Comparison of ENCODE assay signal across 22 cellular contexts in the genomic region with DNA sequence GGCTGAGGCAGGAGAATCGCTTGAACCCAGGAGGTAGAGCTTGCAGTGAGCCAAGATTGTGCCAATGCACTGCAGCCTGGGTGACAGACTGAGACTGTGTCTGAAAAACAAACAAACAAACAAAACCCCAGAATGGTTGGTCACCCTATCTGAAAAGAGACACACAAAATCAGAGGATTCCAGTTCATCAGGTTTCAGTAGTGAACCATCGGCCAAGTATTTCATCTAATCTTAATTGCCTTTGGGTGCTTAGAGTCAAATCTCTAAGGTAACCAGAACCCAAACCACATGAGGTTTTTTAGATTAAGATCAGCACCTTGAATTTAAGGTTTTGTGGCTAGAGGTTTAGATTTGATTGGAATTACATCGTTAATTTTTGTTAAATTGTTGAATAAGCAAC. TPM values are rescaled to one million over a fixed set of nuclear protein-coding genes. Genes with fewer than 3 reads are reported as not detected.
A peak's percentile ranks its signal among the peaks of the same experiment; 100 is the strongest.
DNase-seq lines count a peak whose midpoint lies in the region; ATAC-seq and TF ChIP-seq lines count a peak whose summit lies in the region.
"Had no signal": no experiment of that assay in that cellular context is flagged by ENCODE, and none has a peak within 500 bp of the region (broad histone marks: within the 10 kb centered on the region; RNA-seq: fewer than 3 reads in every experiment).

No MANE protein-coding gene starts in this region.

- H3K18ac ChIP-seq in H9 (ENCODE audit: insufficient read length, low read depth, low read length): no peak overlapping the region

- TF ChIP-seq CTCF in H9 (conservative IDR thresholded peaks at IDR 0.05): no peak
- TF ChIP-seq CTCF in WTC11 (IDR thresholded peaks at IDR 0.05): no peak

- H3K9ac ChIP-seq in H9 (ENCODE audit: extremely low read depth, insufficient read length, low read length): no peak overlapping the region
- H3K9ac ChIP-seq in iPS-18a (ENCODE audit: low read length): peak overlapping the region; percentile 9

- H3K27me3 ChIP-seq in H9 (ENCODE audit: insufficient read depth, low read length) (no peaks in the 10 kb centered on the region), iPS-18a (ENCODE audit: control insufficient read depth, insufficient read depth, low read length) (no peaks in the 10 kb centered on the region)
- H3K27me3 ChIP-seq: brain microvascular endothelial cell, left lung, upper lobe of right lung had no signal

- no peak overlapping the region for H3T11ph ChIP-seq in H9 (ENCODE audit: low read length)

- H2AK5ac ChIP-seq in H9 (ENCODE audit: insufficient read length, low read length): no peak overlapping the region

- H4K91ac ChIP-seq in H9 (ENCODE audit: insufficient read length, low read depth, low read length): no peak overlapping the region

- no peak overlapping the region for H3K4me3 ChIP-seq in iPS-18a (ENCODE audit: low read length)
- H3K4me3 ChIP-seq: left lung, psoas muscle, skin epidermis, upper lobe of right lung had no signal

- no peaks in the 10 kb centered on the region for H4K20me1 ChIP-seq in H9 (ENCODE audit: control insufficient read depth, insufficient read depth, insufficient read length)

- H3K79me2 ChIP-seq in H9 (ENCODE audit: insufficient read depth, low read length): peaks cover 38% of the 10 kb centered on the region

- H3K9me3 ChIP-seq in H9 (ENCODE audit: control insufficient read depth, low read depth, low read length): no peaks in the 10 kb centered on the region
- no peaks in the 10 kb centered on the region for H3K9me3 ChIP-seq in iPS-18a (ENCODE audit: control insufficient read depth, low read depth, low read length)
- H3K9me3 ChIP-seq: left lung, psoas muscle, upper lobe of right lung had no signal

- H3K56ac ChIP-seq in H9 (ENCODE audit: insufficient read length, low read depth, low read length): no peak overlapping the region

- H3K9me3 Mint-ChIP-seq in H9: no peaks in the 10 kb centered on the region
- H3K9me3 Mint-ChIP-seq in WTC11: no peaks in the 10 kb centered on the region
- H3K9me3 Mint-ChIP-seq: activated naive CD8-positive, alpha-beta T cell treated with anti-CD3 and anti-CD28 coated beads for 36 hours; dendritic cell treated with granulocyte-macrophage colony-stimulating factor and Interleukin-4, amounts not matched to agents 40 ng/mL and 50 ng/mL, for 4 days had no signal

- no peak overlapping the region for H3K4ac ChIP-seq in H9 (ENCODE audit: low read depth, low read length)

- H3K4me3 Mint-ChIP-seq in H9 (no peak overlapping the region), WTC11 (no peak overlapping the region)
- H3K4me3 Mint-ChIP-seq: activated naive CD8-positive, alpha-beta T cell treated with anti-CD3 and anti-CD28 coated beads for 36 hours; B cell; dendritic cell treated with granulocyte-macrophage colony-stimulating factor and Interleukin-4, amounts not matched to agents 40 ng/mL and 50 ng/mL, for 4 days had no signal

- H3K36me3 Mint-ChIP-seq in H9 (ENCODE audit: insufficient read depth in 1 of 3, low read depth in 3 of 3) (peaks cover 27 to 31% (median 31%) of the 10 kb centered on the region in 3 experiments), WTC11 (peaks cover 34% of the 10 kb centered on the region)

- peaks cover 16% of the 10 kb centered on the region for H3K36me3 ChIP-seq in iPS-18a (ENCODE audit: control insufficient read depth, low read depth, low read length)

- H4K5ac ChIP-seq in H9 (ENCODE audit: insufficient read length, low read depth, low read length): no peak overlapping the region

- WGBS in H9 (ENCODE audit: extremely low coverage, insufficient read length, low lambda C conversion rate): no CpG with 5 or more reads among the region's 3 CpGs

- no peak overlapping the region for H2AFZ ChIP-seq in H9 (ENCODE audit: low read length)

- POLR2A ChIA-PET in WTC11 (lab: Charles Lee): no interaction called here

- H3K23ac ChIP-seq in H9 (ENCODE audit: insufficient read length, low read depth, low read length): no peak overlapping the region

- H3K23me2 ChIP-seq in H9 (ENCODE audit: insufficient read length, low read depth, low read length, poor library complexity, severe bottlenecking): no peaks in the 10 kb centered on the region

- H3K79me1 ChIP-seq in H9 (ENCODE audit: insufficient read depth, low read depth, low read length, poor library complexity, severe bottlenecking): peaks cover 8% of the 10 kb centered on the region

- no peak overlapping the region for H3K14ac ChIP-seq in H9 (ENCODE audit: insufficient read depth, low read length)

- CTCF ChIA-PET in WTC11 (lab: Charles Lee): no interaction called here

- H4K8ac ChIP-seq in H9 (replicated peaks; ENCODE audit: insufficient read length, low read depth, low read length): no peak overlapping the region

- H3K4me1 ChIP-seq in H9 (ENCODE audit: insufficient read depth, low read length): no peaks in the 10 kb centered on the region
- H3K4me1 ChIP-seq in iPS-18a (ENCODE audit: control insufficient read depth, low read depth, low read length): no peaks in the 10 kb centered on the region

- H2BK120ac ChIP-seq in H9 (ENCODE audit: low read depth, low read length, poor library complexity, severe bottlenecking): no peak overlapping the region

- H2BK5ac ChIP-seq in H9 (ENCODE audit: insufficient read length, low read length): no peak overlapping the region

- DNase-seq in NCI-H2196 (lab: John Stamatoyannopoulos, UW; ENCODE audit: unreplicated experiment) (peak; percentile 28), NCI-H2196 treated with DMSO at 0.1 percent for 48 hours (lab: John Stamatoyannopoulos, UW; ENCODE audit: unreplicated experiment) (no peak), H9 (no peak), WTC11 (ENCODE audit: low spot score) (no peak), dermis blood vessel endothelial cell (no peak), NCI-H446 treated with DMSO at 0.1 percent for 48 hours (lab: John Stamatoyannopoulos, UW) (no peak)
- DNase-seq: activated naive CD8-positive, alpha-beta T cell treated with anti-CD3 and anti-CD28 coated beads for 36 hours; activated T-cell treated with anti-CD3 and anti-CD28 coated beads for 4 hours; GDM1; left lung; midbrain; NCI-H446; psoas muscle; stimulated activated CD4-positive, alpha-beta T cell treated with anti-CD3 and anti-CD28 coated beads, Interleukin-2, amount 100 ng/mL, for 48 hours; upper lobe of right lung had no signal

- H2BK12ac ChIP-seq in H9 (ENCODE audit: insufficient read length, low read depth, low read length): no peak overlapping the region

- H2BK20ac ChIP-seq in H9 (ENCODE audit: low read depth, low read length, poor library complexity, severe bottlenecking): no peak overlapping the region

- H3K27me3 Mint-ChIP-seq in H9 (ENCODE audit: low read depth) (no peaks in the 10 kb centered on the region), WTC11 (ENCODE audit: low read depth) (no peaks in the 10 kb centered on the region)
- H3K27me3 Mint-ChIP-seq: activated naive CD8-positive, alpha-beta T cell treated with anti-CD3 and anti-CD28 coated beads for 36 hours; B cell; dendritic cell treated with granulocyte-macrophage colony-stimulating factor and Interleukin-4, amounts not matched to agents 40 ng/mL and 50 ng/mL, for 4 days had no signal

- no peak overlapping the region for H2BK15ac ChIP-seq in H9 (ENCODE audit: low read depth, low read length)

- H3K4me2 ChIP-seq in H9 (ENCODE audit: insufficient read depth, insufficient read length, low read length): no peak overlapping the region

- H3K4me1 Mint-ChIP-seq in H9 (peaks cover 6 to 10% of the 10 kb centered on the region in 2 experiments), WTC11 (peaks cover 29% of the 10 kb centered on the region)

- no peak overlapping the region for H3K27ac ChIP-seq in H9 (ENCODE audit: insufficient read length, low read depth, low read length)
- H3K27ac ChIP-seq in iPS-18a (ENCODE audit: low read length): no peak overlapping the region
- H3K27ac ChIP-seq: 22Rv1, left lung, psoas muscle, upper lobe of right lung had no signal

- H3K27ac Mint-ChIP-seq in H9 (peak overlapping the region in 2 of 3 experiments; percentile 51 to 82; a peak in 2 of 7 replicates), WTC11 (peak overlapping the region; percentile 41; the same call in 1 of the 2 replicates)
- H3K27ac Mint-ChIP-seq: B cell had no signal

- no peak for ATAC-seq in WTC11
- no peak for ATAC-seq in HG02571 (IDR thresholded peaks at IDR 0.05; ENCODE audit: unreplicated experiment)
- ATAC-seq: left lung, upper lobe of right lung had no signal

TF ChIP-seq in WTC11, 78 proteins besides CTCF, POLR2A, EP300 and RAD21 (continues in another document):
- TF ChIP-seq PRDM15 (CRISPR knock-in tag; IDR thresholded peaks at IDR 0.05) (no peak), ZNF263 (CRISPR knock-in tag; IDR thresholded peaks at IDR 0.05; ENCODE audit: low read depth) (no peak)

RNA-seq across cellular contexts. Expression of gene ZBTB2, which starts 8.3 kb away (rescaled TPM):
- 30.5 and 31.4 TPM in 2 replicates for total RNA-seq in H9 (2021)
- total RNA-seq in WTC11 (2021): 14.0 to 14.3 TPM (median 14.3 TPM) in 3 replicates
- 8.0 and 10.6 TPM in 2 replicates for total RNA-seq in dermis blood vessel endothelial cell

RNA-seq across cellular contexts. Expression of gene RMND1, which starts 52.2 kb away (rescaled TPM):
- total RNA-seq in H9 (2021) (25.2 and 27.0 TPM in 2 replicates), WTC11 (2021) (18.3 to 23.3 TPM (median 21.0 TPM) in 3 replicates), dermis blood vessel endothelial cell (27.9 and 32.2 TPM in 2 replicates)
